ENCODE assay signal across 11 cellular contexts in genomic region chr2:157899125-157899839, GRCh38. TPM values are rescaled to one million over a fixed set of nuclear protein-coding genes. Genes with fewer than 3 reads are reported as not detected.
DNase-seq lines count a peak whose midpoint lies in the region; ATAC-seq and TF ChIP-seq lines count a peak whose summit lies in the region.
"Had no signal": no experiment of that assay in that cellular context is flagged by ENCODE, and none has a peak within 500 bp of the region (broad histone marks: within the 10 kb centered on the region; RNA-seq: fewer than 3 reads in every experiment).

No MANE protein-coding gene starts in this region.

- no peak overlapping the region for H2AFZ ChIP-seq in GM23338
- H2AFZ ChIP-seq: hepatocyte had no signal

- H3K27ac ChIP-seq in upper lobe of right lung (peak overlapping the region; percentile 3), GM23338 (ENCODE audit: low read depth) (no peak overlapping the region)
- H3K27ac ChIP-seq: C4-2B, hepatocyte, pancreas had no signal

- H3K4me1 Mint-ChIP-seq in natural killer cell treated with Interleukin-12 subunit alpha and Interleukin-12 subunit beta and Interleukin-15 and Interleukin-18, amount 100 ng/mL, for 72 hours (ENCODE audit: low read depth in 2 of 2), result peaks cover 31 to 33% of the 10 kb centered on the region in 2 donors
- H3K4me1 Mint-ChIP-seq in natural killer cell (peaks cover 15 to 21% of the 10 kb centered on the region in 2 donors), GM23338 (peaks cover 36% of the 10 kb centered on the region)
- peaks cover 59% of the 10 kb centered on the region for H3K4me1 Mint-ChIP-seq in T-helper 2 cell treated with Interferon-gamma antibody and Interleukin-4, amounts not matched to agents 5 μg/mL and 100 μg/mL, for 36 hours (ENCODE audit: low read depth)

- H3F3A ChIP-seq in GM23338 (replicated peaks; ENCODE audit: low read depth), result 0 out of 2 replicates have a peak, but pooled peaks cover 3% of the 10 kb centered on the region

- H4K20me1 ChIP-seq in GM23338 (replicated peaks; ENCODE audit: insufficient read depth), result no peaks in the 10 kb centered on the region

- no peak overlapping the region for H3K4me2 ChIP-seq in GM23338
- H3K4me2 ChIP-seq: hepatocyte had no signal

- H3K9me3 Mint-ChIP-seq in natural killer cell treated with Interleukin-12 subunit alpha and Interleukin-12 subunit beta and Interleukin-15 and Interleukin-18, amount 100 ng/mL, for 72 hours, result no peaks in the 10 kb centered on the region
- H3K9me3 Mint-ChIP-seq in natural killer cell (no peaks in the 10 kb centered on the region), GM23338 (no peaks in the 10 kb centered on the region)
- H3K9me3 Mint-ChIP-seq in T-helper 2 cell treated with Interferon-gamma antibody and Interleukin-4, amounts not matched to agents 5 μg/mL and 100 μg/mL, for 36 hours, result peaks cover 3% of the 10 kb centered on the region

- no peak overlapping the region for H3K4me3 ChIP-seq in upper lobe of right lung
- no peak overlapping the region for H3K4me3 ChIP-seq in GM23338
- H3K4me3 ChIP-seq: hepatocyte, pancreas had no signal

- H3K9me2 ChIP-seq in GM23338 (ENCODE audit: insufficient read depth), result 0 out of 2 replicates have a peak, but pooled peaks cover 4% of the 10 kb centered on the region

- no peaks in the 10 kb centered on the region for H3K4me1 ChIP-seq in upper lobe of right lung
- H3K4me1 ChIP-seq in GM23338 (ENCODE audit: insufficient read depth), result peaks cover 30% of the 10 kb centered on the region

- DNase-seq in natural killer cell treated with Interleukin-12 subunit alpha and Interleukin-12 subunit beta and Interleukin-15 and Interleukin-18, amount 100 ng/mL, for 72 hours (ENCODE audit: low spot score), result no peak
- DNase-seq in natural killer cell, result no peak
- DNase-seq in T-helper 2 cell treated with Interferon-gamma antibody and Interleukin-4, amounts not matched to agents 5 μg/mL and 100 μg/mL, for 36 hours (ENCODE audit: low spot score), result peak; percentile 53
- no peak for DNase-seq in upper lobe of right lung
- DNase-seq in left lobe of liver (ENCODE audit: low spot score), result no peak
- DNase-seq in GM23338 (ENCODE audit: low spot score), result no peak
- no peak for DNase-seq in LoVo (ENCODE audit: low spot score)

- ATAC-seq in natural killer cell treated with Interleukin-12 subunit alpha and Interleukin-12 subunit beta and Interleukin-15 and Interleukin-18, amount 100 ng/mL, for 72 hours, result peak; percentile 17 to 71
- ATAC-seq in natural killer cell, result no peak
- peak; percentile 71 for ATAC-seq in HG02938 (IDR thresholded peaks at IDR 0.05; ENCODE audit: unreplicated experiment)
- no peak for ATAC-seq in upper lobe of right lung
- ATAC-seq in left lobe of liver, result no peak
- no peak for ATAC-seq in GM23338

- no peaks in the 10 kb centered on the region for H3K27me3 Mint-ChIP-seq in natural killer cell treated with Interleukin-12 subunit alpha and Interleukin-12 subunit beta and Interleukin-15 and Interleukin-18, amount 100 ng/mL, for 72 hours
- no peaks in the 10 kb centered on the region for H3K27me3 Mint-ChIP-seq in natural killer cell (ENCODE audit: low read depth in 2 of 2)
- H3K27me3 Mint-ChIP-seq in T-helper 2 cell treated with Interferon-gamma antibody and Interleukin-4, amounts not matched to agents 5 μg/mL and 100 μg/mL, for 36 hours (ENCODE audit: low read depth), result no peaks in the 10 kb centered on the region
- no peaks in the 10 kb centered on the region for H3K27me3 Mint-ChIP-seq in GM23338 (ENCODE audit: insufficient read depth, low read depth, poor library complexity)

- no peaks in the 10 kb centered on the region for H3K9me3 ChIP-seq in upper lobe of right lung
- H3K9me3 ChIP-seq: pancreas had no signal

- no peaks in the 10 kb centered on the region for H3K36me3 Mint-ChIP-seq in natural killer cell treated with Interleukin-12 subunit alpha and Interleukin-12 subunit beta and Interleukin-15 and Interleukin-18, amount 100 ng/mL, for 72 hours
- H3K36me3 Mint-ChIP-seq in natural killer cell (no peaks in the 10 kb centered on the region), GM23338 (ENCODE audit: low read depth) (no peaks in the 10 kb centered on the region)
- H3K36me3 Mint-ChIP-seq in T-helper 2 cell treated with Interferon-gamma antibody and Interleukin-4, amounts not matched to agents 5 μg/mL and 100 μg/mL, for 36 hours (ENCODE audit: low read depth), result peaks cover 6% of the 10 kb centered on the region

- TF ChIP-seq CTCF in natural killer cell (IDR thresholded peaks at IDR 0.05) (no peak), upper lobe of right lung (IDR thresholded peaks at IDR 0.05) (no peak), GM23338 (conservative IDR thresholded peaks at IDR 0.05; ENCODE audit: low read depth in 2 of 2) (no peak)

- H3K27ac Mint-ChIP-seq in natural killer cell treated with Interleukin-12 subunit alpha and Interleukin-12 subunit beta and Interleukin-15 and Interleukin-18, amount 100 ng/mL, for 72 hours, result peak overlapping the region; percentile 87 to 93
- H3K27ac Mint-ChIP-seq in natural killer cell, result no peak overlapping the region
- H3K27ac Mint-ChIP-seq in T-helper 2 cell treated with Interferon-gamma antibody and Interleukin-4, amounts not matched to agents 5 μg/mL and 100 μg/mL, for 36 hours, result peak overlapping the region; percentile 100
- no peak overlapping the region for H3K27ac Mint-ChIP-seq in GM23338

- H3K36me3 ChIP-seq in upper lobe of right lung, result no peaks in the 10 kb centered on the region
- no peaks in the 10 kb centered on the region for H3K36me3 ChIP-seq in GM23338 (ENCODE audit: insufficient read depth)
- H3K36me3 ChIP-seq: pancreas had no signal

- no peaks in the 10 kb centered on the region for H3K79me2 ChIP-seq in GM23338 (replicated peaks; ENCODE audit: insufficient read depth)
- H3K79me2 ChIP-seq: hepatocyte had no signal

- H3K27me3 ChIP-seq in upper lobe of right lung (no peaks in the 10 kb centered on the region), GM23338 (ENCODE audit: insufficient read depth) (no peaks in the 10 kb centered on the region)
- H3K27me3 ChIP-seq: hepatocyte, pancreas had no signal

- intact Hi-C loops in natural killer cell (cut with micrococcal nuclease) (no loop called here), upper lobe of right lung (cut with DNase I) (no loop called here)

- H3K4me3 Mint-ChIP-seq in natural killer cell treated with Interleukin-12 subunit alpha and Interleukin-12 subunit beta and Interleukin-15 and Interleukin-18, amount 100 ng/mL, for 72 hours, result peak overlapping the region; percentile 87
- no peak overlapping the region for H3K4me3 Mint-ChIP-seq in natural killer cell
- peak overlapping the region; percentile 88 for H3K4me3 Mint-ChIP-seq in T-helper 2 cell treated with Interferon-gamma antibody and Interleukin-4, amounts not matched to agents 5 μg/mL and 100 μg/mL, for 36 hours
- H3K4me3 Mint-ChIP-seq in GM23338, result no peak overlapping the region

TF ChIP-seq in GM23338, 12 proteins besides CTCF, POLR2A, EP300 and RAD21 (continues in another document):
- no peak for TF ChIP-seq ZNF114 (CRISPR knock-in tag; IDR thresholded peaks at IDR 0.05)
- TF ChIP-seq POLR2AphosphoS5 (IDR thresholded peaks at IDR 0.05; ENCODE audit: low read depth), result no peak

RNA-seq across cellular contexts. Expression of gene ACVR1, which starts 23.2 kb away (rescaled TPM):
- total RNA-seq in natural killer cell treated with Interleukin-12 subunit alpha and Interleukin-12 subunit beta and Interleukin-15 and Interleukin-18, amount 100 ng/mL, for 72 hours, result 10 to 100 TPM in 1 of 2 donors, 1 to 10 TPM in 1; 5.7 to 14.3 TPM
- total RNA-seq in natural killer cell (1 to 10 TPM; 3.3 to 6.9 (median 6.1) TPM), upper lobe of right lung (34.4 TPM), left lobe of liver (14.9 TPM)
- total RNA-seq in GM23338 (2014; rRNA removed; shearing (Covaris generic)), result 20.0 and 21.5 TPM in 2 replicates
- polyA plus RNA-seq in GM23338 (2016; fragmentation: Nextera tagmentation; extraction: Ambion mirVana), result 8.9 and 9.2 TPM in 2 replicates

Comparison
In these comparisons a context has a peak if more than half of its experiments do, and no peak if none do; other contexts are left out.
1. ATAC-seq: peak in natural killer cell treated with Interleukin-12 subunit alpha and Interleukin-12 subunit beta and Interleukin-15 and Interleukin-18, amount 100 ng/mL, for 72 hours (2 of 2) and HG02938 (single experiment); none in natural killer cell (0 of 3), upper lobe of right lung (single experiment), left lobe of liver (single experiment) and GM23338 (single experiment).
2. H3K27ac Mint-ChIP-seq: peak in natural killer cell treated with Interleukin-12 subunit alpha and Interleukin-12 subunit beta and Interleukin-15 and Interleukin-18, amount 100 ng/mL, for 72 hours (2 of 2) and T-helper 2 cell treated with Interferon-gamma antibody and Interleukin-4, amounts not matched to agents 5 μg/mL and 100 μg/mL, for 36 hours (single experiment); none in natural killer cell (0 of 2) and GM23338 (single experiment).
3. H3K4me3 Mint-ChIP-seq: peak in natural killer cell treated with Interleukin-12 subunit alpha and Interleukin-12 subunit beta and Interleukin-15 and Interleukin-18, amount 100 ng/mL, for 72 hours (single experiment) and T-helper 2 cell treated with Interferon-gamma antibody and Interleukin-4, amounts not matched to agents 5 μg/mL and 100 μg/mL, for 36 hours (single experiment); none in natural killer cell (single experiment) and GM23338 (single experiment).